9 cellular contexts compared by ENCODE assay signal in genomic region chr11:19953909-19954308, GRCh38.
DNase-seq lines count a peak whose midpoint lies in the region; ATAC-seq and TF ChIP-seq lines count a peak whose summit lies in the region.
"Had no signal": no experiment of that assay in that cellular context is flagged by ENCODE, and none has a peak within 500 bp of the region (broad histone marks: within the 10 kb centered on the region; RNA-seq: fewer than 3 reads in every experiment).

No MANE protein-coding gene starts in this region.

- H3K4me1 ChIP-seq in RWPE2 (ENCODE audit: insufficient read depth, poor library complexity, severe bottlenecking) (peaks cover 8% of the 10 kb centered on the region), foreskin keratinocyte (peaks cover 14% of the 10 kb centered on the region)

- H3K4me3 ChIP-seq in RWPE2 (ENCODE audit: severe bottlenecking), result no peak overlapping the region
- H3K4me3 ChIP-seq: BLaER1 had no signal

- ATAC-seq in RWPE2 (ENCODE audit: low read depth) (peak; percentile 84), foreskin keratinocyte (peak; percentile 74)

- H3K27ac ChIP-seq in RWPE2 (ENCODE audit: poor library complexity, severe bottlenecking) (no peak overlapping the region), foreskin keratinocyte (peak overlapping the region; percentile 47)
- H3K27ac ChIP-seq: BLaER1 had no signal

- in situ Hi-C loops in GM13976 (cut with MboI; ENCODE audit: low sequenced_read_pairs, unreplicated experiment), result loop anchor here (10.0 kb wide), 1 partner anchor 161 kb away; no protein-coding TSS in a partner anchor

- no peaks in the 10 kb centered on the region for H3K36me3 Mint-ChIP-seq in activated naive CD8-positive, alpha-beta T cell treated with anti-CD3 and anti-CD28 coated beads for 36 hours

- DNase-seq in NCI-H1417 (lab: John Stamatoyannopoulos, UW), result peak; percentile 18 to 64 (median 22)
- no peak for DNase-seq in NCI-H1417 treated with DMSO at 0.1 percent for 48 hours (lab: John Stamatoyannopoulos, UW)
- no peak for DNase-seq in RWPE2 (ENCODE audit: low spot score)
- peak; percentile 40 to 71 for DNase-seq in foreskin keratinocyte
- DNase-seq in putamen (ENCODE audit: low spot score), result peak; percentile 63
- DNase-seq in activated naive CD8-positive, alpha-beta T cell treated with anti-CD3 and anti-CD28 coated beads for 36 hours, result no peak
- no peak for DNase-seq in UCSD-AML1 (lab: John Stamatoyannopoulos, UW; ENCODE audit: unreplicated experiment)
- DNase-seq in GM13976 (ENCODE audit: low spot score), result no peak

- no peaks in the 10 kb centered on the region for H3K9me3 Mint-ChIP-seq in activated naive CD8-positive, alpha-beta T cell treated with anti-CD3 and anti-CD28 coated beads for 36 hours

- H3K27ac Mint-ChIP-seq in activated naive CD8-positive, alpha-beta T cell treated with anti-CD3 and anti-CD28 coated beads for 36 hours, result no peak overlapping the region

- no peaks in the 10 kb centered on the region for H3K9me3 ChIP-seq in RWPE2 (ENCODE audit: severe bottlenecking)
- H3K9me3 ChIP-seq: BLaER1 had no signal

- H3K27me3 ChIP-seq in RWPE2 (ENCODE audit: insufficient read depth, poor library complexity, severe bottlenecking), result no peaks in the 10 kb centered on the region
- H3K27me3 ChIP-seq in foreskin keratinocyte, result no peaks in the 10 kb centered on the region
- H3K27me3 ChIP-seq: BLaER1 had no signal

- H3K36me3 ChIP-seq in RWPE2 (ENCODE audit: low read depth), result no peaks in the 10 kb centered on the region
- H3K36me3 ChIP-seq: BLaER1 had no signal

- peaks cover 14% of the 10 kb centered on the region for H3K27me3 Mint-ChIP-seq in activated naive CD8-positive, alpha-beta T cell treated with anti-CD3 and anti-CD28 coated beads for 36 hours

- H3K4me3 Mint-ChIP-seq in activated naive CD8-positive, alpha-beta T cell treated with anti-CD3 and anti-CD28 coated beads for 36 hours, result no peak overlapping the region

- peak; percentile 70 for TF ChIP-seq CTCF in RWPE2 (IDR thresholded peaks at IDR 0.05; ENCODE audit: poor library complexity, severe bottlenecking)
- TF ChIP-seq CTCF in foreskin keratinocyte (conservative IDR thresholded peaks at IDR 0.05), result peak; percentile 68
- TF ChIP-seq CTCF in GM13976 (IDR thresholded peaks at IDR 0.05; ENCODE audit: borderline replicate concordance, control extremely low read depth, extremely low read depth, insufficient read depth, missing control alignments), result no peak

- peaks cover 14% of the 10 kb centered on the region for H3K4me1 Mint-ChIP-seq in activated naive CD8-positive, alpha-beta T cell treated with anti-CD3 and anti-CD28 coated beads for 36 hours

Comparison
In these comparisons a context has a peak if more than half of its experiments do, and no peak if none do; other contexts are left out.
1. DNase-seq: peak in NCI-H1417 (3 of 3), foreskin keratinocyte (2 of 2) and putamen (single experiment); none in NCI-H1417 treated with DMSO at 0.1 percent for 48 hours (single experiment), RWPE2 (single experiment), activated naive CD8-positive, alpha-beta T cell treated with anti-CD3 and anti-CD28 coated beads for 36 hours (single experiment), UCSD-AML1 (single experiment) and GM13976 (single experiment).